Comparison of ENCODE assay signal across 8 cellular contexts in genomic region chr20:50980851-50981713, GRCh38. TPM values are rescaled to one million over a fixed set of nuclear protein-coding genes. Genes with fewer than 3 reads are reported as not detected.
DNase-seq lines count a peak whose midpoint lies in the region; ATAC-seq and TF ChIP-seq lines count a peak whose summit lies in the region.

No MANE protein-coding gene starts in this region.

- POLR2A ChIA-PET in Caco-2 (lab: Charles Lee), result interaction anchor here (0.6 kb wide), 1 partner anchor 1120 kb away, joined by 6 read pairs; no protein-coding TSS in a partner anchor
- POLR2A ChIA-PET in PC-3 (lab: Charles Lee; ENCODE audit: unreplicated experiment), result interaction anchor here (0.5 kb wide), 1 partner anchor 147 kb away, joined by 3 read pairs; no protein-coding TSS in a partner anchor

- H3K27me3 Mint-ChIP-seq in Caco-2 (ENCODE audit: insufficient read depth, unreplicated experiment), result peaks cover 17% of the 10 kb centered on the region
- H3K27me3 Mint-ChIP-seq in activated T-cell treated with anti-CD3 and anti-CD28 coated beads, Interleukin-2, amount 50 U/mL, for 4 hours (ENCODE audit: low read depth), result peaks cover 34% of the 10 kb centered on the region

- CTCF ChIA-PET in Caco-2 (lab: Charles Lee) (interaction anchor here (0.5 to 2.8 kb wide), 23 partner anchors 12 to 1064 kb away, joined by 3 to 36 read pairs (median 4); partner anchors contain the start of genes ADNP, BCAS4 and NFATC2), PC-3 (lab: Charles Lee) (interaction anchor here (0.6 to 2.5 kb wide), 7 partner anchors 10 to 745 kb away, joined by 3 to 7 read pairs (median 4); partner anchors contain the start of genes DPM1 and MOCS3)

- H3K36me3 ChIP-seq in Caco-2 (ENCODE audit: control insufficient read depth, insufficient read depth, low read length) (no peaks in the 10 kb centered on the region), PC-3 (ENCODE audit: low read depth, low read length) (no peaks in the 10 kb centered on the region), parathyroid adenoma (ENCODE audit: control insufficient read depth, insufficient read depth, low read length) (no peaks in the 10 kb centered on the region)

- intact Hi-C loops in Caco-2 (cut with micrococcal nuclease; ENCODE audit: unreplicated experiment), result no loop called here
- intact Hi-C loops in PC-3 (cut with micrococcal nuclease), result loop anchor here (1.0 to 10.0 kb wide), 8 partner anchors 23 to 1004 kb away; partner anchors contain the start of genes BCAS4, DPM1 and MOCS3

- no peaks in the 10 kb centered on the region for H3F3A ChIP-seq in PC-3 (ENCODE audit: low read length, unreplicated experiment)

- 0 out of 2 replicates have a peak, but pooled peaks cover 1% of the 10 kb centered on the region for H3K27me3 ChIP-seq in Caco-2 (replicated peaks; ENCODE audit: control insufficient read depth, insufficient read depth, low read length)
- H3K27me3 ChIP-seq in PC-3 (ENCODE audit: low read length), result no peaks in the 10 kb centered on the region
- no peaks in the 10 kb centered on the region for H3K27me3 ChIP-seq in parathyroid adenoma (ENCODE audit: control insufficient read depth, insufficient read depth, low read length)

- H3K27ac ChIP-seq in PC-3 (ENCODE audit: low read length) (peak overlapping the region; percentile 87), parathyroid adenoma (no peak overlapping the region)

- ATAC-seq in PC-3, result peak; percentile 27
- ATAC-seq in activated T-cell treated with anti-CD3 and anti-CD28 coated beads, Interleukin-2, amount 50 U/mL, for 4 hours, result peak; percentile 29 to 41
- no peak for ATAC-seq in HG02763 (IDR thresholded peaks at IDR 0.05; ENCODE audit: unreplicated experiment)

- TF ChIP-seq CTCF in Caco-2 (IDR thresholded peaks at IDR 0.05; ENCODE audit: insufficient read depth in 1 of 2, low read depth in 1 of 2, low read length in 1 of 2, severe bottlenecking in 1 of 2, unreplicated experiment in 1 of 2) (peak; percentile 96 to 98), PC-3 (conservative IDR thresholded peaks at IDR 0.05; ENCODE audit: low read depth, low read length) (peak; percentile 99), fibroblast of pulmonary artery (IDR thresholded peaks at IDR 0.05; ENCODE audit: low read length, missing control alignments) (peak; percentile 86), parathyroid adenoma (IDR thresholded peaks at IDR 0.05) (peak; percentile 74)

- peak overlapping the region; percentile 80 for H3K4me2 ChIP-seq in PC-3 (ENCODE audit: low read length)
- no peak overlapping the region for H3K4me2 ChIP-seq in parathyroid adenoma (ENCODE audit: low read length)

- H3K4me3 ChIP-seq in Caco-2 (ENCODE audit: low read depth, low read length) (no peak overlapping the region), PC-3 (ENCODE audit: low read length) (peak overlapping the region; percentile 20; the same call in 1 of the 2 replicates), fibroblast of pulmonary artery (replicated peaks; ENCODE audit: low read depth, low read length) (no peak overlapping the region), parathyroid adenoma (ENCODE audit: low read depth, low read length) (no peak overlapping the region)

- H3K36me3 Mint-ChIP-seq in Caco-2 (ENCODE audit: insufficient read depth, unreplicated experiment), result no peaks in the 10 kb centered on the region
- H3K36me3 Mint-ChIP-seq in activated T-cell treated with anti-CD3 and anti-CD28 coated beads, Interleukin-2, amount 50 U/mL, for 4 hours (ENCODE audit: insufficient read depth), result no peaks in the 10 kb centered on the region

- H3K79me2 ChIP-seq in PC-3 (ENCODE audit: low read length), result no peaks in the 10 kb centered on the region
- H3K79me2 ChIP-seq in parathyroid adenoma, result no peaks in the 10 kb centered on the region

- H3K4me3 Mint-ChIP-seq in Caco-2 (ENCODE audit: unreplicated experiment), result no peak overlapping the region
- no peak overlapping the region for H3K4me3 Mint-ChIP-seq in activated T-cell treated with anti-CD3 and anti-CD28 coated beads, Interleukin-2, amount 50 U/mL, for 4 hours

- no peaks in the 10 kb centered on the region for H3K9me2 ChIP-seq in PC-3 (replicated peaks; ENCODE audit: low read length)

- peaks cover 10% of the 10 kb centered on the region for H3K4me1 Mint-ChIP-seq in Caco-2 (ENCODE audit: low read depth, unreplicated experiment)
- H3K4me1 Mint-ChIP-seq in activated T-cell treated with anti-CD3 and anti-CD28 coated beads, Interleukin-2, amount 50 U/mL, for 4 hours (ENCODE audit: low read depth), result peaks cover 16% of the 10 kb centered on the region

- H2AFZ ChIP-seq in PC-3 (ENCODE audit: low read length) (no peak overlapping the region), parathyroid adenoma (no peak overlapping the region)

- H3K9me3 ChIP-seq in Caco-2, result no peaks in the 10 kb centered on the region
- H3K9me3 ChIP-seq in PC-3 (ENCODE audit: low read length), result no peaks in the 10 kb centered on the region
- H3K9me3 ChIP-seq in parathyroid adenoma (ENCODE audit: control insufficient read depth, low read length), result no peaks in the 10 kb centered on the region

- H3K4me1 ChIP-seq in Caco-2 (peaks cover 4% of the 10 kb centered on the region), PC-3 (ENCODE audit: insufficient read depth, low read length) (peaks cover 40% of the 10 kb centered on the region), parathyroid adenoma (no peaks in the 10 kb centered on the region)

- DNase-seq in Caco-2, result peak; percentile 77 to 85
- peak; percentile 82 for DNase-seq in HS-5 (ENCODE audit: low read depth)
- peak; percentile 94 for DNase-seq in PC-3
- peak; percentile 61 for DNase-seq in activated T-cell treated with anti-CD3 and anti-CD28 coated beads, Interleukin-2, amount 50 U/mL, for 4 hours
- DNase-seq in fibroblast of pulmonary artery (ENCODE audit: low read depth), result peak; percentile 75
- DNase-seq in GOT3 (lab: John Stamatoyannopoulos, UW), result no peak

- no peaks in the 10 kb centered on the region for H4K20me1 ChIP-seq in PC-3 (ENCODE audit: low read length)

- BruUV-seq in Caco-2 (replicated peaks; lab: Mats Ljungman, UMichigan), result no TSS peak
- no TSS peak for BruUV-seq in PC-3 (replicated peaks; lab: Mats Ljungman, UMichigan)

- H3K9me3 Mint-ChIP-seq in Caco-2 (ENCODE audit: unreplicated experiment), result no peaks in the 10 kb centered on the region
- H3K9me3 Mint-ChIP-seq in activated T-cell treated with anti-CD3 and anti-CD28 coated beads, Interleukin-2, amount 50 U/mL, for 4 hours, result no peaks in the 10 kb centered on the region

- peak overlapping the region; percentile 81 for H3K9ac ChIP-seq in PC-3 (ENCODE audit: low read length)
- H3K9ac ChIP-seq in parathyroid adenoma, result no peak overlapping the region

- H3K27ac Mint-ChIP-seq in Caco-2 (ENCODE audit: unreplicated experiment), result no peak overlapping the region

RNA-seq across cellular contexts. Expression of gene MOCS3, which starts 22.5 kb away (rescaled TPM):
- total RNA-seq in Caco-2 (2022) (12.9 and 13.2 TPM in 2 replicates), PC-3 (2014; rRNA removed) (11.3 and 13.4 TPM in 2 replicates)
- 10 to 100 TPM in 2 of 3 donors, 1 to 10 TPM in 1; 8.7 to 10.3 (median 10.3) TPM for total RNA-seq in activated T-cell treated with anti-CD3 and anti-CD28 coated beads, Interleukin-2, amount 50 U/mL, for 4 hours

RNA-seq across cellular contexts. Expression of gene DPM1, which starts 22.8 kb away (rescaled TPM):
- total RNA-seq in Caco-2 (2022) (170 and 188 TPM in 2 replicates), PC-3 (2014; rRNA removed) (70.7 and 87.0 TPM in 2 replicates)
- total RNA-seq in activated T-cell treated with anti-CD3 and anti-CD28 coated beads, Interleukin-2, amount 50 U/mL, for 4 hours, result 10 to 100 TPM; 66.4 to 73.4 (median 70.9) TPM

RNA-seq across cellular contexts. Expression of gene KCNG1, which starts 41.8 kb away (rescaled TPM):
- total RNA-seq in Caco-2 (2022) (1.3 and 1.5 TPM in 2 replicates), PC-3 (2014; rRNA removed) (61.5 and 74.1 TPM in 2 replicates)
- total RNA-seq in activated T-cell treated with anti-CD3 and anti-CD28 coated beads, Interleukin-2, amount 50 U/mL, for 4 hours, result 10 to 100 TPM in 1 of 3 donors, 1 to 10 TPM in 2; 6.7 to 10.2 (median 7.0) TPM

RNA-seq across cellular contexts. Expression of gene ADNP, which starts 49.8 kb away (rescaled TPM):
- total RNA-seq in Caco-2 (2022), result 154 and 157 TPM in 2 replicates
- 27.5 and 45.0 TPM in 2 replicates for total RNA-seq in PC-3 (2014; rRNA removed)
- total RNA-seq in activated T-cell treated with anti-CD3 and anti-CD28 coated beads, Interleukin-2, amount 50 U/mL, for 4 hours, result 10 to 100 TPM; 55.0 to 59.6 (median 55.2) TPM
